8 cellular contexts compared by ENCODE assay signal in the genomic region with DNA sequence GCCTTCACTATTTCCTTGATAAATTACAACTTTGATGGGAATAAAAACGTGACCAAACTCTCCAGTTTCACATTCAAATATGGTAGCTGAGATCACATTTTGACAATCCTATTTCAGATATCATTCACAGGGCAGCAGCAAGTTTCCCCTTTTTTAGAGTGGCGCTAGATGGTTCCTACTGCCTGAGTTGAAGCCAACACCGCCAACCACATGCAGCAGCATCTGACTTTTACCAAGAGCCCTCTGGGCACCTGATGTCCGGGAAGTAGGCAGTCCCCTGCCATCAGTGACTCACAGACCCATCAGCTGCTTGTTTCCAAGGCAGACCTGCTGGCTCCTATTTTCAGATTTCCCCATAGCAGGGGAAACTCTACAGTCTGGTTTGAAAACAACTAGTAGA. TPM values are rescaled to one million over a fixed set of nuclear protein-coding genes. Genes with fewer than 3 reads are reported as not detected.
DNase-seq lines count a peak whose midpoint lies in the region; ATAC-seq and TF ChIP-seq lines count a peak whose summit lies in the region.

No MANE protein-coding gene starts in this region.

- no peak overlapping the region for H3K4me3 Mint-ChIP-seq in activated naive CD8-positive, alpha-beta T cell treated with anti-CD3 and anti-CD28 coated beads, Interleukin-2, amount 10 ng/mL, durations not matched to agents 7 days and 5 days
- no peak overlapping the region for H3K4me3 Mint-ChIP-seq in osteocyte (ENCODE audit: unreplicated experiment)

- H3K9me3 Mint-ChIP-seq in activated naive CD8-positive, alpha-beta T cell treated with anti-CD3 and anti-CD28 coated beads, Interleukin-2, amount 10 ng/mL, durations not matched to agents 7 days and 5 days = peaks cover 3% of the 10 kb centered on the region
- no peaks in the 10 kb centered on the region for H3K9me3 Mint-ChIP-seq in osteocyte (ENCODE audit: unreplicated experiment)

- peaks cover 3% of the 10 kb centered on the region for H3K36me3 Mint-ChIP-seq in activated naive CD8-positive, alpha-beta T cell treated with anti-CD3 and anti-CD28 coated beads, Interleukin-2, amount 10 ng/mL, durations not matched to agents 7 days and 5 days
- peaks cover 1% of the 10 kb centered on the region for H3K36me3 Mint-ChIP-seq in osteocyte (ENCODE audit: unreplicated experiment)

- no peaks in the 10 kb centered on the region for H3K27me3 Mint-ChIP-seq in activated naive CD8-positive, alpha-beta T cell treated with anti-CD3 and anti-CD28 coated beads, Interleukin-2, amount 10 ng/mL, durations not matched to agents 7 days and 5 days
- H3K27me3 Mint-ChIP-seq in osteocyte (ENCODE audit: unreplicated experiment) = no peaks in the 10 kb centered on the region

- no peaks in the 10 kb centered on the region for H3K36me3 ChIP-seq in KOPT-K1 (ENCODE audit: insufficient read depth, low read length)

- no peak for TF ChIP-seq CTCF in osteocyte (IDR thresholded peaks at IDR 0.05)

- ATAC-seq in GM18873 (IDR thresholded peaks at IDR 0.05; ENCODE audit: low FRiP score, unreplicated experiment) (peak; percentile 35), HG02885 (IDR thresholded peaks at IDR 0.05; ENCODE audit: poor library complexity, unreplicated experiment) (no peak)
- no peak for ATAC-seq in activated naive CD8-positive, alpha-beta T cell treated with anti-CD3 and anti-CD28 coated beads, Interleukin-2, amount 10 ng/mL, durations not matched to agents 7 days and 5 days (ENCODE audit: low read depth)

- POLR2A ChIA-PET in activated naive CD8-positive, alpha-beta T cell treated with anti-CD3 and anti-CD28 coated beads, Interleukin-2, amount 10 ng/mL, durations not matched to agents 7 days and 5 days (lab: Charles Lee) = interaction anchor here (0.9 kb wide), 1 partner anchor 11 kb away, joined by 4 read pairs; no protein-coding TSS in a partner anchor

- peak overlapping the region; percentile 61 for H3K27ac ChIP-seq in KOPT-K1 (ENCODE audit: low read depth, low read length, poor library complexity, severe bottlenecking)

- DNase-seq in A172 (ENCODE audit: low spot score) (peak; percentile 94), DMS153 treated with DMSO at 0.1 percent for 48 hours (lab: John Stamatoyannopoulos, UW; ENCODE audit: unreplicated experiment) (no peak), nucleus accumbens (lab: John Stamatoyannopoulos, UW) (no peak), osteocyte (ENCODE audit: extremely low spot score, unreplicated experiment) (no peak)
- no peak for DNase-seq in activated naive CD8-positive, alpha-beta T cell treated with anti-CD3 and anti-CD28 coated beads, Interleukin-2, amount 10 ng/mL, durations not matched to agents 7 days and 5 days

- no peaks in the 10 kb centered on the region for H3K9me3 ChIP-seq in KOPT-K1 (ENCODE audit: insufficient read depth, low read length, poor library complexity, severe bottlenecking)

- peaks cover 39% of the 10 kb centered on the region for H3K4me1 Mint-ChIP-seq in activated naive CD8-positive, alpha-beta T cell treated with anti-CD3 and anti-CD28 coated beads, Interleukin-2, amount 10 ng/mL, durations not matched to agents 7 days and 5 days
- H3K4me1 Mint-ChIP-seq in osteocyte (ENCODE audit: unreplicated experiment) = peaks cover 8% of the 10 kb centered on the region

- peak overlapping the region; percentile 31 for H3K27ac Mint-ChIP-seq in activated naive CD8-positive, alpha-beta T cell treated with anti-CD3 and anti-CD28 coated beads, Interleukin-2, amount 10 ng/mL, durations not matched to agents 7 days and 5 days
- H3K27ac Mint-ChIP-seq in osteocyte (ENCODE audit: unreplicated experiment) = no peak overlapping the region

RNA-seq across cellular contexts. Expression of gene MREG, which starts 4.0 kb away (rescaled TPM):
- 8.9 and 14.1 TPM in 2 replicates for total RNA-seq in A172 (2014; rRNA removed; shearing (Covaris generic))
- total RNA-seq in activated naive CD8-positive, alpha-beta T cell treated with anti-CD3 and anti-CD28 coated beads, Interleukin-2, amount 10 ng/mL, durations not matched to agents 7 days and 5 days = 1 to 10 TPM; 7.0 to 8.5 TPM
- total RNA-seq in osteocyte = 2.8 and 4.0 TPM in 2 replicates
